In the genomic region with DNA sequence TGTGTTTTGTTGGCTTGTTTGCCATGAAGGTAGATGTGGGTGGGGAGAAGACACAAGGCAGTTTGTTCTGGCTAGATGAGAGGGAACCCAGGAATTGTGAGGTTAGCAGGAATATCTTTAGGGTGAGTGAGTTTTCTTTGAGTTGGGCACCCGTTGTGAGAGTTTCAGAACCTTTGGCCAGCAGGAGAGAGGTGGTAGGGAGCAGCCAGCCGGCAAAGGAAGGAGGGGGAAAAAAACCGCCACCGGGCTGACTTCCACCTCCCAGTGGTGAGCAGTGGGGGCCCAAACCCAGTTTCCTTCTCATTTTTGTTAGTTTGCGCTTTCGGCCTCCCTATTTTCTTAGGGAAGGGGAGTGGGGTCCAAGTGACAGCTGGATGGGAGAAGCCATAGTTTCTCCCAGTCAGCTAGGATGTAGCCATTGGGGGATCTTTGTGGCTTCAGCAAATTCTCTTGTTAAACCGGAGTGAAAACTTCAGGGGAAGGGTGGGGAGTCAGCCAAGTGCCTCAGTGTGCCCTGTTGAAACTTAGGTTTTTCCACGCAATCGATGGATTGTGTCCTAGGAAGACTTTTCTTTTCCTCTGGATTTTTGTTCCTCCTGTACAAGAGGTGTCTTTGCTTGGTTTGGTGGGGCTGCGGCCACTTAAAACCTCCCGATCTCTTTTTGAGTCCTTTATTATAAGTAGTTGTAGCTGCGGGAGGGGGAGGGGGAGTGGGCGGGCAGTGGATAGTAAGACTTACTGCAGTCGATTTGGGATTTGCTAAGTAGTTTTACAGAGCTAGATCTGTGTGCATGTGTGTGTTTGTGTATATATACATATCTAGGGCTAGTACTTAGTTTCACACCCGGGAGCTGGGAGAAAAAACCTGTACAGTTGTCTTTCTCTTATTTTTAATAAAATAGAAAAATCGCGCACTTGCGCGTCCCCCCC, we compare ENCODE assay signal across 6 cellular contexts. TPM values are rescaled to one million over a fixed set of nuclear protein-coding genes. Genes with fewer than 3 reads are reported as not detected.
DNase-seq lines count a peak whose midpoint lies in the region; TF ChIP-seq lines count a peak whose summit lies in the region.

No MANE protein-coding gene starts in this region.

- H3K27ac ChIP-seq in breast epithelium: peak overlapping the region; percentile 94 to 98

- H3K4me1 Mint-ChIP-seq in activated T-cell treated with anti-CD3 and anti-CD28 coated beads, Interleukin-2, amount 50 U/mL, for 24 hours (ENCODE audit: low read depth): peaks cover 44% of the 10 kb centered on the region

- no peak overlapping the region for H3K27ac Mint-ChIP-seq in activated T-cell treated with anti-CD3 and anti-CD28 coated beads, Interleukin-2, amount 50 U/mL, for 24 hours

- TF ChIP-seq CTCF in breast epithelium (IDR thresholded peaks at IDR 0.05) (no peak), GM10266 (IDR thresholded peaks at IDR 0.05; ENCODE audit: control insufficient read depth, insufficient read depth, low read depth, missing control alignments) (no peak)

- DNase-seq in activated T-cell treated with anti-CD3 and anti-CD28 coated beads, Interleukin-2, amount 50 U/mL, for 24 hours: no peak
- DNase-seq in activated T-cell treated with anti-CD3 and anti-CD28 coated beads, Interleukin-2, amount 50 U/mL, for 48 hours: no peak
- peak in 1 of 2 donors; percentile 48 for DNase-seq in breast epithelium (ENCODE audit: low spot score in 2 of 2)
- DNase-seq in globus pallidus (ENCODE audit: low spot score): no peak
- no peak for DNase-seq in GM10266 (ENCODE audit: extremely low spot score)

- H3K36me3 Mint-ChIP-seq in activated T-cell treated with anti-CD3 and anti-CD28 coated beads, Interleukin-2, amount 50 U/mL, for 24 hours (ENCODE audit: low read depth): no peaks in the 10 kb centered on the region

- no peaks in the 10 kb centered on the region for H3K27me3 ChIP-seq in breast epithelium
- H3K27me3 ChIP-seq in neuron (ENCODE audit: insufficient read depth, low read length): no peaks in the 10 kb centered on the region

- H3K4me3 ChIP-seq in breast epithelium: peak overlapping the region; percentile 58 to 78 (median 69)
- peak overlapping the region; percentile 98 for H3K4me3 ChIP-seq in neuron (ENCODE audit: low read length)

- H3K36me3 ChIP-seq in breast epithelium: no peaks in the 10 kb centered on the region
- H3K36me3 ChIP-seq in neuron (ENCODE audit: insufficient read depth, low read length): no peaks in the 10 kb centered on the region

- H3K9me3 ChIP-seq in breast epithelium (no peaks in the 10 kb centered on the region), neuron (ENCODE audit: low read length) (no peaks in the 10 kb centered on the region)

- intact Hi-C loops in breast epithelium (cut with DNase I; ENCODE audit: low total_unique reads): no loop called here

- no peak for TF ChIP-seq POLR2A in breast epithelium (IDR thresholded peaks at IDR 0.05)

- no peaks in the 10 kb centered on the region for H3K9me3 Mint-ChIP-seq in activated T-cell treated with anti-CD3 and anti-CD28 coated beads, Interleukin-2, amount 50 U/mL, for 24 hours

- no peak overlapping the region for H2AFZ ChIP-seq in neuron (ENCODE audit: low read depth, low read length)

- peaks cover 79% of the 10 kb centered on the region for H3K27me3 Mint-ChIP-seq in activated T-cell treated with anti-CD3 and anti-CD28 coated beads, Interleukin-2, amount 50 U/mL, for 24 hours

- H3K4me1 ChIP-seq in breast epithelium (peaks cover 4 to 12% of the 10 kb centered on the region in 2 donors), neuron (ENCODE audit: insufficient read depth, low read length) (peaks cover 35% of the 10 kb centered on the region)

- peak overlapping the region; percentile 79 for H3K4me3 Mint-ChIP-seq in activated T-cell treated with anti-CD3 and anti-CD28 coated beads, Interleukin-2, amount 50 U/mL, for 24 hours

RNA-seq across cellular contexts. Expression of a gene that starts 1.1 kb away (rescaled TPM):
- 10 to 100 TPM; 17.3 to 23.7 (median 21.6) TPM for total RNA-seq in breast epithelium

RNA-seq across cellular contexts. Expression of a gene that starts 16.5 kb away (rescaled TPM):
- under 1 TPM in 1 of 3 donors, not detected in 2; 0.44 TPM for total RNA-seq in breast epithelium

RNA-seq across cellular contexts. Expression of a gene that starts 37.5 kb away (rescaled TPM):
- 10 to 100 TPM; 27.5 to 41.3 (median 34.9) TPM for total RNA-seq in breast epithelium

RNA-seq across cellular contexts. Expression of a gene that starts 42.5 kb away (rescaled TPM):
- total RNA-seq in breast epithelium: 100 to 1,000 TPM; 471 to 569 (median 490) TPM
